In the genomic region with DNA sequence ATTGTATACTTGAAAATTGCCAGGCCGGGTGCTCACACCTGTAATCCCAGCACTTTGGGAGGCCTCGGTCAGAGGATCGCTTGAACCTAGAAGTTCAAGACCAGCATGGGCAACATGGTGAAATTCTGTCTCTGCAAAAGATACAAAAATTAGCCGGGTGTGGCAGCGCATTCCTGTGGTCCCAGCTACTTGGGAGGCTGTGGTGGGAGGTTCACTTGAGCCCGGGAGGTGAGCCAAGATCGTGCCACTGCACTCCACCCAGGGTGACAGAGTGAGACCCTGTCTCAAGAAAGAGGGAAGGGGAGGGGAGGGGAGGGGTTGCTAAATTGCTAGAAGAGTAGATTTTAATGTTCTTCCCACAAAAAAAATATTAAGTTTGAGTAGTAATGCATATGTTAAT, we compare ENCODE assay signal across 1 cellular context.
TF ChIP-seq lines count a peak whose summit lies in the region.

No MANE protein-coding gene starts in this region.

TF ChIP-seq in GM23338, 12 proteins besides CTCF, POLR2A, EP300 and RAD21 (continued from another document):
- TF ChIP-seq EZH2phosphoT487 (IDR thresholded peaks at IDR 0.05; ENCODE audit: unreplicated experiment) (no peak), CREB1 (CRISPR knock-in tag; IDR thresholded peaks at IDR 0.05; ENCODE audit: low read depth) (no peak), POLR2AphosphoS5 (IDR thresholded peaks at IDR 0.05; ENCODE audit: low read depth) (no peak), NANOG (IDR thresholded peaks at IDR 0.05; ENCODE audit: borderline replicate concordance) (no peak), ZNF331 (CRISPR knock-in tag; IDR thresholded peaks at IDR 0.05; ENCODE audit: low read depth) (no peak), JUNB (IDR thresholded peaks at IDR 0.05; ENCODE audit: unreplicated experiment) (no peak), ZNF114 (CRISPR knock-in tag; IDR thresholded peaks at IDR 0.05) (no peak), STAT1 (IDR thresholded peaks at IDR 0.05; ENCODE audit: unreplicated experiment) (no peak), EZH2 (IDR thresholded peaks at IDR 0.05; ENCODE audit: low read depth, unreplicated experiment) (no peak)
- TF ChIP-seq, protein P1, sequence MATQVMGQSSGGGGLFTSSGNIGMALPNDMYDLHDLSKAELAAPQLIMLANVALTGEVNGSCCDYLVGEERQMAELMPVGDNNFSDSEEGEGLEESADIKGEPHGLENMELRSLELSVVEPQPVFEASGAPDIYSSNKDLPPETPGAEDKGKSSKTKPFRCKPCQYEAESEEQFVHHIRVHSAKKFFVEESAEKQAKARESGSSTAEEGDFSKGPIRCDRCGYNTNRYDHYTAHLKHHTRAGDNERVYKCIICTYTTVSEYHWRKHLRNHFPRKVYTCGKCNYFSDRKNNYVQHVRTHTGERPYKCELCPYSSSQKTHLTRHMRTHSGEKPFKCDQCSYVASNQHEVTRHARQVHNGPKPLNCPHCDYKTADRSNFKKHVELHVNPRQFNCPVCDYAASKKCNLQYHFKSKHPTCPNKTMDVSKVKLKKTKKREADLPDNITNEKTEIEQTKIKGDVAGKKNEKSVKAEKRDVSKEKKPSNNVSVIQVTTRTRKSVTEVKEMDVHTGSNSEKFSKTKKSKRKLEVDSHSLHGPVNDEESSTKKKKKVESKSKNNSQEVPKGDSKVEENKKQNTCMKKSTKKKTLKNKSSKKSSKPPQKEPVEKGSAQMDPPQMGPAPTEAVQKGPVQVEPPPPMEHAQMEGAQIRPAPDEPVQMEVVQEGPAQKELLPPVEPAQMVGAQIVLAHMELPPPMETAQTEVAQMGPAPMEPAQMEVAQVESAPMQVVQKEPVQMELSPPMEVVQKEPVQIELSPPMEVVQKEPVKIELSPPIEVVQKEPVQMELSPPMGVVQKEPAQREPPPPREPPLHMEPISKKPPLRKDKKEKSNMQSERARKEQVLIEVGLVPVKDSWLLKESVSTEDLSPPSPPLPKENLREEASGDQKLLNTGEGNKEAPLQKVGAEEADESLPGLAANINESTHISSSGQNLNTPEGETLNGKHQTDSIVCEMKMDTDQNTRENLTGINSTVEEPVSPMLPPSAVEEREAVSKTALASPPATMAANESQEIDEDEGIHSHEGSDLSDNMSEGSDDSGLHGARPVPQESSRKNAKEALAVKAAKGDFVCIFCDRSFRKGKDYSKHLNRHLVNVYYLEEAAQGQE (IDR thresholded peaks at IDR 0.05; ENCODE audit: unreplicated experiment) = no peak
- TF ChIP-seq, protein P2, sequence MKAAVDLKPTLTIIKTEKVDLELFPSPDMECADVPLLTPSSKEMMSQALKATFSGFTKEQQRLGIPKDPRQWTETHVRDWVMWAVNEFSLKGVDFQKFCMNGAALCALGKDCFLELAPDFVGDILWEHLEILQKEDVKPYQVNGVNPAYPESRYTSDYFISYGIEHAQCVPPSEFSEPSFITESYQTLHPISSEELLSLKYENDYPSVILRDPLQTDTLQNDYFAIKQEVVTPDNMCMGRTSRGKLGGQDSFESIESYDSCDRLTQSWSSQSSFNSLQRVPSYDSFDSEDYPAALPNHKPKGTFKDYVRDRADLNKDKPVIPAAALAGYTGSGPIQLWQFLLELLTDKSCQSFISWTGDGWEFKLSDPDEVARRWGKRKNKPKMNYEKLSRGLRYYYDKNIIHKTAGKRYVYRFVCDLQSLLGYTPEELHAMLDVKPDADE (IDR thresholded peaks at IDR 0.05) = no peak
